ENCODE assay signal across 30 cellular contexts in genomic region chr5:135156715-135157404, GRCh38.
DNase-seq lines count a peak whose midpoint lies in the region; ATAC-seq and TF ChIP-seq lines count a peak whose summit lies in the region.
"Had no signal": no experiment of that assay in that cellular context is flagged by ENCODE, and none has a peak within 500 bp of the region (broad histone marks: within the 10 kb centered on the region; RNA-seq: fewer than 3 reads in every experiment).

No MANE protein-coding gene starts in this region.

- TF ChIP-seq CTCF in WTC11 (IDR thresholded peaks at IDR 0.05) (no peak), dorsolateral prefrontal cortex (IDR thresholded peaks at IDR 0.05 in 54 of 56, conservative IDR thresholded peaks at IDR 0.05 in 2 of 56; ENCODE audit: low read depth in 1 of 56, partially characterized antibody in 56 of 56) (no peak)

- no peaks in the 10 kb centered on the region for H3K36me3 Mint-ChIP-seq in WTC11

- no peak overlapping the region for H3K4me3 ChIP-seq in dorsolateral prefrontal cortex
- H3K4me3 ChIP-seq: heart left ventricle, thoracic aorta had no signal

- DNase-seq in DMS53 (lab: John Stamatoyannopoulos, UW) (peak; percentile 91), HuH-7 (ENCODE audit: low spot score) (peak; percentile 19), WTC11 (ENCODE audit: low spot score) (no peak), kidney tubule cell (ENCODE audit: low spot score) (peak; percentile 8), dorsolateral prefrontal cortex (no peak), NCI-H1092 treated with DMSO at 0.1 percent for 48 hours (lab: John Stamatoyannopoulos, UW) (no peak)
- DNase-seq: activated CD4-positive, alpha-beta T cell treated with anti-CD3 and anti-CD28 coated beads, Interleukin-2, amount 50 U/mL, for 1 hour; anterior cingulate cortex; C1 segment of cervical spinal cord; Calu3; cortex of kidney; EL; heart left ventricle; KBM-7; left colon; MV-4-11; naive thymus-derived CD4-positive, alpha-beta T cell; NCI-H187 treated with DMSO at 0.1 percent for 48 hours; NCI-H2227 treated with DMSO at 0.1 percent for 48 hours; NCI-H748 treated with DMSO at 0.1 percent for 48 hours; Right ventricle myocardium superior; stimulated activated CD4-positive, alpha-beta T cell treated with anti-CD3 and anti-CD28 coated beads, Interleukin-12 subunit alpha, Interleukin-12 subunit beta, amount 100 ng/mL, for 4 hours; stimulated activated CD4-positive, alpha-beta T cell treated with anti-CD3 and anti-CD28 coated beads, Interleukin-4, amount 100 ng/mL, for 24 hours; stimulated activated naive CD4-positive, alpha-beta T cell; T-helper 9 cell; WERI-Rb-1 had no signal

- H3K27ac Mint-ChIP-seq in WTC11: no peak overlapping the region
- H3K27ac Mint-ChIP-seq: activated naive CD4-positive, alpha-beta T cell treated with anti-CD3 and anti-CD28 coated beads, Interleukin-2, amount 50 U/mL, for 72 hours; mesothelial cell of epicardium; naive thymus-derived CD4-positive, alpha-beta T cell had no signal

- peaks cover 0 to 6% (median 0%) of the 10 kb centered on the region in 45 donors for H3K27me3 ChIP-seq in dorsolateral prefrontal cortex

- H3K9me3 Mint-ChIP-seq in WTC11: peaks cover 20% of the 10 kb centered on the region

- no peak overlapping the region for H3K4me3 Mint-ChIP-seq in WTC11
- H3K4me3 Mint-ChIP-seq: mesothelial cell of epicardium; naive thymus-derived CD4-positive, alpha-beta T cell had no signal

- peaks cover 18% of the 10 kb centered on the region for H3K27me3 Mint-ChIP-seq in WTC11 (ENCODE audit: low read depth)

- intact Hi-C loops in dorsolateral prefrontal cortex (cut with DNase I): no loop called here

- H3K4me1 Mint-ChIP-seq in WTC11: no peaks in the 10 kb centered on the region
- H3K4me1 Mint-ChIP-seq: mesothelial cell of epicardium; naive thymus-derived CD4-positive, alpha-beta T cell had no signal

- CTCF ChIA-PET in WTC11 (lab: Charles Lee): no interaction called here

- no peak for ATAC-seq in WTC11
- ATAC-seq in HG02759 (IDR thresholded peaks at IDR 0.05; ENCODE audit: unreplicated experiment): no peak
- ATAC-seq: activated naive CD4-positive, alpha-beta T cell treated with anti-CD3 and anti-CD28 coated beads, Interleukin-2, amount 50 U/mL, for 72 hours; heart left ventricle; left colon; naive thymus-derived CD4-positive, alpha-beta T cell had no signal

- POLR2A ChIA-PET in WTC11 (lab: Charles Lee): no interaction called here

- H3K27ac ChIP-seq in dorsolateral prefrontal cortex: no peak overlapping the region
- H3K27ac ChIP-seq: heart left ventricle, thoracic aorta, WERI-Rb-1 had no signal

TF ChIP-seq in WTC11, 78 proteins besides CTCF, POLR2A, EP300 and RAD21:
- TF ChIP-seq NR3C1 (CRISPR knock-in tag; conservative IDR thresholded peaks at IDR 0.05; ENCODE audit: low read depth) (no peak), GABPB1 (CRISPR knock-in tag; IDR thresholded peaks at IDR 0.05) (peak; percentile 99)
TF ChIP-seq in WTC11: peak in this region for 1.

Comparison
In these comparisons a context has a peak if more than half of its experiments do, and no peak if none do; other contexts are left out.
1. DNase-seq: peak in DMS53 (single experiment), HuH-7 (single experiment) and kidney tubule cell (single experiment); none in WTC11 (single experiment), dorsolateral prefrontal cortex (0 of 10) and NCI-H1092 treated with DMSO at 0.1 percent for 48 hours (single experiment).